23 cellular contexts compared by ENCODE assay signal in genomic region chr6:4554645-4555044, GRCh38.
"Had no signal": no experiment of that assay in that cellular context is flagged by ENCODE, and none has a peak within 500 bp of the region (broad histone marks: within the 10 kb centered on the region; RNA-seq: fewer than 3 reads in every experiment).

No MANE protein-coding gene starts in this region.

- H3K4me1 ChIP-seq: esophagus muscularis mucosa, gastroesophageal sphincter, heart left ventricle, left lung, lower lobe of right lung had no signal

- ATAC-seq: gastroesophageal sphincter, heart left ventricle, left cardiac atrium, left lung, left ventricle myocardium superior, lower lobe of right lung had no signal

- H3K36me3 ChIP-seq: esophagus muscularis mucosa, gastroesophageal sphincter, heart left ventricle, left lung, lower lobe of right lung had no signal

- H3K27ac ChIP-seq: coronary artery, dorsolateral prefrontal cortex, esophagus muscularis mucosa, gastroesophageal sphincter, heart left ventricle, hepatocyte, left lung, lower lobe of right lung had no signal

- H3K27me3 ChIP-seq: dorsolateral prefrontal cortex, gastroesophageal sphincter, hepatocyte had no signal

- FAIRE-seq: colon, endothelial cell of umbilical vein, keratinocyte had no signal

- H2AFZ ChIP-seq: hepatocyte had no signal

- H3K4me3 ChIP-seq: coronary artery, dorsolateral prefrontal cortex, esophagus muscularis mucosa, gastroesophageal sphincter, heart left ventricle, hepatocyte, left lung, lower lobe of right lung had no signal

- H3K9me3 ChIP-seq: esophagus muscularis mucosa, gastroesophageal sphincter, heart left ventricle, left lung, lower lobe of right lung had no signal

- H3K4me2 ChIP-seq: hepatocyte had no signal

- DNase-seq: dermis blood vessel endothelial cell; dorsolateral prefrontal cortex; effector CD4-positive, alpha-beta T cell; effector memory CD4-positive, alpha-beta T cell; foreskin fibroblast; foreskin melanocyte; heart left ventricle; hypothalamus; immature natural killer cell; left cardiac atrium; left lung; left ventricle myocardium superior; lower lobe of right lung; mesenchymal stem cell; midbrain; naive B cell had no signal

- H3K79me2 ChIP-seq: hepatocyte had no signal
